ENCODE assay signal across 22 cellular contexts in genomic region chr12:53568428-53569173, GRCh38. TPM values are rescaled to one million over a fixed set of nuclear protein-coding genes. Genes with fewer than 3 reads are reported as not detected.
A peak's percentile ranks its signal among the peaks of the same experiment; 100 is the strongest.
DNase-seq lines count a peak whose midpoint lies in the region; TF ChIP-seq lines count a peak whose summit lies in the region.
"Had no signal": no experiment of that assay in that cellular context is flagged by ENCODE, and none has a peak within 500 bp of the region (broad histone marks: within the 10 kb centered on the region; RNA-seq: fewer than 3 reads in every experiment).

No MANE protein-coding gene starts in this region.

- no peak overlapping the region for H3K4me3 Mint-ChIP-seq in activated naive CD4-positive, alpha-beta T cell treated with anti-CD3 and anti-CD28 coated beads, Interleukin-2, amount 50 U/mL, for 24 hours
- no peak overlapping the region for H3K4me3 Mint-ChIP-seq in activated naive CD4-positive, alpha-beta T cell treated with anti-CD3 and anti-CD28 coated beads for 36 hours
- H3K4me3 Mint-ChIP-seq: activated naive CD8-positive, alpha-beta T cell treated with anti-CD3 and anti-CD28 coated beads, Interleukin-2, amount 10 ng/mL, durations not matched to agents 7 days and 5 days; stimulated activated naive CD8-positive, alpha-beta T cell treated with anti-CD3 and anti-CD28 coated beads, Interleukin-15, Interleukin-2, amounts not matched to agents 100 ng/mL and 50 ng/mL, for 24 hours; type B pancreatic cell had no signal

- TF ChIP-seq CTCF in hepatocyte (IDR thresholded peaks at IDR 0.05; ENCODE audit: poor library complexity) (no peak), smooth muscle cell (IDR thresholded peaks at IDR 0.05; ENCODE audit: borderline replicate concordance, insufficient read depth, poor library complexity, severe bottlenecking) (no peak)

- H3K79me2 ChIP-seq in hepatocyte, result peaks cover 42% of the 10 kb centered on the region
- H3K79me2 ChIP-seq in smooth muscle cell (ENCODE audit: low read depth), result peaks cover 9% of the 10 kb centered on the region

- WGBS in hepatocyte (ENCODE audit: low lambda C conversion rate, missing lambda C conversion rate), result 81% methylated on average over 4 of the region's 4 CpGs
- 87% methylated on average over 4 of the region's 4 CpGs for WGBS in smooth muscle cell (ENCODE audit: low lambda C conversion rate)

- H3K36me3 ChIP-seq in hepatocyte (replicated peaks; ENCODE audit: insufficient read depth, low read depth) (no peaks in the 10 kb centered on the region), smooth muscle cell (ENCODE audit: low read depth) (no peaks in the 10 kb centered on the region)
- H3K36me3 ChIP-seq: pancreas, sigmoid colon had no signal

- no peak for DNase-seq in activated naive CD4-positive, alpha-beta T cell treated with anti-CD3 and anti-CD28 coated beads for 36 hours
- DNase-seq in amniotic epithelial cell (ENCODE audit: low read depth) (peak; percentile 60), hepatocyte (ENCODE audit: low spot score) (no peak), smooth muscle cell (lab: John Stamatoyannopoulos, UW; ENCODE audit: unreplicated experiment) (no peak), NCI-H1417 treated with DMSO at 0.1 percent for 48 hours (lab: John Stamatoyannopoulos, UW) (no peak), NK-92 (lab: John Stamatoyannopoulos, UW; ENCODE audit: unreplicated experiment) (no peak), midbrain (lab: John Stamatoyannopoulos, UW) (no peak)
- DNase-seq: activated CD8-positive, alpha-beta memory T cell treated with anti-CD3 and anti-CD28 coated beads for 24 hours; activated naive CD8-positive, alpha-beta T cell treated with anti-CD3 and anti-CD28 coated beads, Interleukin-2, amount 10 ng/mL, durations not matched to agents 7 days and 5 days; esophagus squamous epithelium; head of caudate nucleus; NCI-H1436 treated with DMSO at 0.1 percent for 48 hours; NCI-H2171; NCI-H748 treated with DMSO at 0.1 percent for 48 hours; pancreas; PC-9; sigmoid colon; stimulated activated CD4-positive, alpha-beta T cell treated with anti-CD3 and anti-CD28 coated beads, Interleukin-1b, Interleukin-23, amount 100 ng/mL, for 48 hours; T1000 had no signal

- H3K27me3 ChIP-seq in hepatocyte (no peaks in the 10 kb centered on the region), smooth muscle cell (ENCODE audit: low read depth) (no peaks in the 10 kb centered on the region)
- H3K27me3 ChIP-seq: esophagus squamous epithelium, pancreas, sigmoid colon had no signal

- CTCF ChIA-PET in activated naive CD4-positive, alpha-beta T cell treated with anti-CD3 and anti-CD28 coated beads for 36 hours (lab: Charles Lee), result interaction anchor here (0.9 kb wide), 1 partner anchor 61 kb away, joined by 3 read pairs; no protein-coding TSS in a partner anchor

- H3F3A ChIP-seq in smooth muscle cell (ENCODE audit: low read depth), result no peaks in the 10 kb centered on the region

- no peaks in the 10 kb centered on the region for H3K9me3 Mint-ChIP-seq in activated naive CD4-positive, alpha-beta T cell treated with anti-CD3 and anti-CD28 coated beads, Interleukin-2, amount 50 U/mL, for 24 hours
- H3K9me3 Mint-ChIP-seq in activated naive CD4-positive, alpha-beta T cell treated with anti-CD3 and anti-CD28 coated beads for 36 hours, result peaks cover 3% of the 10 kb centered on the region
- H3K9me3 Mint-ChIP-seq: activated naive CD8-positive, alpha-beta T cell treated with anti-CD3 and anti-CD28 coated beads, Interleukin-2, amount 10 ng/mL, durations not matched to agents 7 days and 5 days; type B pancreatic cell had no signal

- H3K27ac ChIP-seq in hepatocyte (peak overlapping the region; percentile 54), smooth muscle cell (ENCODE audit: low read depth) (peak overlapping the region; percentile 34)
- H3K27ac ChIP-seq: esophagus squamous epithelium, pancreas, PC-9 had no signal

- H3K9me2 ChIP-seq in hepatocyte (replicated peaks; ENCODE audit: insufficient read depth), result no peaks in the 10 kb centered on the region

- intact Hi-C loops in activated naive CD4-positive, alpha-beta T cell treated with anti-CD3 and anti-CD28 coated beads for 36 hours (cut with micrococcal nuclease), result no loop called here

- H3K4me3 ChIP-seq in hepatocyte, result no peak overlapping the region
- H3K4me3 ChIP-seq in smooth muscle cell, result no peak overlapping the region
- H3K4me3 ChIP-seq: esophagus squamous epithelium, pancreas, PC-9, sigmoid colon had no signal

- no peak overlapping the region for H3K9ac ChIP-seq in smooth muscle cell (ENCODE audit: low read depth)

- no peaks in the 10 kb centered on the region for H3K36me3 Mint-ChIP-seq in activated naive CD4-positive, alpha-beta T cell treated with anti-CD3 and anti-CD28 coated beads, Interleukin-2, amount 50 U/mL, for 24 hours
- H3K36me3 Mint-ChIP-seq in activated naive CD4-positive, alpha-beta T cell treated with anti-CD3 and anti-CD28 coated beads for 36 hours (ENCODE audit: low read depth), result peaks cover 5% of the 10 kb centered on the region

- peaks cover 60% of the 10 kb centered on the region for H3K4me1 Mint-ChIP-seq in activated naive CD4-positive, alpha-beta T cell treated with anti-CD3 and anti-CD28 coated beads, Interleukin-2, amount 50 U/mL, for 24 hours
- peaks cover 59% of the 10 kb centered on the region for H3K4me1 Mint-ChIP-seq in activated naive CD4-positive, alpha-beta T cell treated with anti-CD3 and anti-CD28 coated beads for 36 hours (ENCODE audit: low read depth)

- H2AFZ ChIP-seq in hepatocyte, result no peak overlapping the region
- no peak overlapping the region for H2AFZ ChIP-seq in smooth muscle cell (ENCODE audit: low read depth)
- H2AFZ ChIP-seq: PC-9 had no signal

- H3K27ac Mint-ChIP-seq in activated naive CD4-positive, alpha-beta T cell treated with anti-CD3 and anti-CD28 coated beads, Interleukin-2, amount 50 U/mL, for 24 hours, result peak overlapping the region; percentile 53
- no peak overlapping the region for H3K27ac Mint-ChIP-seq in activated naive CD4-positive, alpha-beta T cell treated with anti-CD3 and anti-CD28 coated beads for 36 hours
- H3K27ac Mint-ChIP-seq: activated naive CD8-positive, alpha-beta T cell treated with anti-CD3 and anti-CD28 coated beads, Interleukin-2, amount 10 ng/mL, durations not matched to agents 7 days and 5 days; stimulated activated naive CD8-positive, alpha-beta T cell treated with anti-CD3 and anti-CD28 coated beads, Interleukin-15, Interleukin-2, amounts not matched to agents 100 ng/mL and 50 ng/mL, for 24 hours; type B pancreatic cell had no signal

- H3K4me1 ChIP-seq in hepatocyte (ENCODE audit: insufficient read depth), result peaks cover 7% of the 10 kb centered on the region
- peaks cover 11% of the 10 kb centered on the region for H3K4me1 ChIP-seq in smooth muscle cell (ENCODE audit: low read depth)

- H4K20me1 ChIP-seq in hepatocyte (ENCODE audit: insufficient read depth, poor library complexity, severe bottlenecking) (no peaks in the 10 kb centered on the region), smooth muscle cell (ENCODE audit: low read depth) (peaks cover 29% of the 10 kb centered on the region)

- no peaks in the 10 kb centered on the region for H3K27me3 Mint-ChIP-seq in activated naive CD4-positive, alpha-beta T cell treated with anti-CD3 and anti-CD28 coated beads, Interleukin-2, amount 50 U/mL, for 24 hours
- no peaks in the 10 kb centered on the region for H3K27me3 Mint-ChIP-seq in activated naive CD4-positive, alpha-beta T cell treated with anti-CD3 and anti-CD28 coated beads for 36 hours (ENCODE audit: low read depth)
- H3K27me3 Mint-ChIP-seq: activated naive CD8-positive, alpha-beta T cell treated with anti-CD3 and anti-CD28 coated beads, Interleukin-2, amount 10 ng/mL, durations not matched to agents 7 days and 5 days; stimulated activated naive CD8-positive, alpha-beta T cell treated with anti-CD3 and anti-CD28 coated beads, Interleukin-15, Interleukin-2, amounts not matched to agents 100 ng/mL and 50 ng/mL, for 24 hours; type B pancreatic cell had no signal

- H3K4me2 ChIP-seq in hepatocyte, result peak overlapping the region; percentile 41
- no peak overlapping the region for H3K4me2 ChIP-seq in smooth muscle cell
- H3K4me2 ChIP-seq: PC-9 had no signal

- H3K9me3 ChIP-seq in hepatocyte (ENCODE audit: low read depth), result no peaks in the 10 kb centered on the region
- H3K9me3 ChIP-seq in smooth muscle cell (replicated peaks; ENCODE audit: low read depth), result no peaks in the 10 kb centered on the region
- H3K9me3 ChIP-seq: esophagus squamous epithelium, pancreas, sigmoid colon had no signal

RNA-seq across cellular contexts. Expression of gene ATF7, which starts 57.6 kb away (rescaled TPM):
- total RNA-seq in activated naive CD4-positive, alpha-beta T cell treated with anti-CD3 and anti-CD28 coated beads for 36 hours, result 10 to 100 TPM; 19.7 to 19.8 TPM
- 12.6 and 17.8 TPM in 2 replicates for total RNA-seq in hepatocyte
- 19.2 and 20.5 TPM in 2 replicates for polyA plus RNA-seq in hepatocyte
- total RNA-seq in smooth muscle cell, result 19.9 and 28.5 TPM in 2 replicates
- 15.2 and 19.0 TPM in 2 replicates for polyA plus RNA-seq in smooth muscle cell
